12 cellular contexts compared by ENCODE assay signal in genomic region chr11:15276616-15277015, GRCh38.
DNase-seq lines count a peak whose midpoint lies in the region; ATAC-seq, FAIRE-seq and TF ChIP-seq lines count a peak whose summit lies in the region.
"Had no signal": no experiment of that assay in that cellular context is flagged by ENCODE, and none has a peak within 500 bp of the region (broad histone marks: within the 10 kb centered on the region; RNA-seq: fewer than 3 reads in every experiment).

No MANE protein-coding gene starts in this region.

- TF ChIP-seq POLR2A in esophagus muscularis mucosa (IDR thresholded peaks at IDR 0.05; ENCODE audit: low read depth) = no peak

- H3K27ac ChIP-seq in heart right ventricle = no peak overlapping the region
- H3K27ac ChIP-seq in esophagus muscularis mucosa (replicated peaks in 1 of 4) = no peak overlapping the region
- H3K27ac ChIP-seq in CD8-positive, alpha-beta T cell (ENCODE audit: low read depth, low read length) = no peak overlapping the region

- no peak for TF ChIP-seq EP300 in esophagus muscularis mucosa (IDR thresholded peaks at IDR 0.05)

- ATAC-seq in heart right ventricle = no peak
- no peak for ATAC-seq in Right ventricle myocardium superior (ENCODE audit: poor library complexity)
- ATAC-seq in CD8-positive, alpha-beta T cell = no peak

- H3K27me3 ChIP-seq in heart right ventricle (peaks cover 0 to 18% (median 0%) of the 10 kb centered on the region in 7 donors), esophagus muscularis mucosa (peaks cover 0 to 4% (median 0%) of the 10 kb centered on the region in 4 donors)
- no peaks in the 10 kb centered on the region for H3K27me3 ChIP-seq in CD8-positive, alpha-beta T cell (ENCODE audit: insufficient read depth, low read length)

- intact Hi-C loops in heart right ventricle (cut with DNase I) = no loop called here
- intact Hi-C loops in Right ventricle myocardium superior (cut with DNase I) = no loop called here
- intact Hi-C loops in esophagus muscularis mucosa (cut with DNase I) = no loop called here
- intact Hi-C loops in CD8-positive, alpha-beta T cell (cut with DNase I, micrococcal nuclease) = no loop called here

- 26 to 31% methylated on average over 3 of the region's 3 CpGs for WGBS in heart right ventricle, 2 donors
- WGBS in esophagus muscularis mucosa = 24% methylated on average over 3 of the region's 3 CpGs

- POLR2A ChIA-PET in CD8-positive, alpha-beta T cell (lab: Charles Lee) = no interaction called here

- FAIRE-seq in urothelium cell line (lab: Jason Lieb, UNC) = no peak
- FAIRE-seq: endothelial cell of umbilical vein had no signal

- no peak overlapping the region for H3K27ac Mint-ChIP-seq in CD8-positive, alpha-beta T cell

- H3K27me3 Mint-ChIP-seq in CD8-positive, alpha-beta T cell (ENCODE audit: low read depth) = peaks cover 34% of the 10 kb centered on the region

- H3K4me3 ChIP-seq in heart right ventricle (no peak overlapping the region), esophagus muscularis mucosa (no peak overlapping the region)
- no peak overlapping the region for H3K4me3 ChIP-seq in CD8-positive, alpha-beta T cell (ENCODE audit: low read depth, low read length)
- H3K4me3 ChIP-seq: HAP-1 had no signal

- DNase-seq in heart right ventricle = no peak
- no peak for DNase-seq in Right ventricle myocardium superior
- peak; percentile 66 for DNase-seq in NCI-H69 (lab: John Stamatoyannopoulos, UW)
- DNase-seq in esophagus muscularis mucosa (ENCODE audit: extremely low spot score) = no peak
- peak; percentile 31 for DNase-seq in urothelium cell line (ENCODE audit: low spot score)
- DNase-seq in activated effector memory CD4-positive, alpha-beta T cell treated with Interleukin-2 at 50 U/mL for 16 hours = no peak
- no peak for DNase-seq in CD8-positive, alpha-beta T cell
- DNase-seq in T1000 (lab: John Stamatoyannopoulos, UW) = no peak
- DNase-seq: activated CD8-positive, alpha-beta memory T cell treated with anti-CD3 and anti-CD28 coated beads for 24 hours; MV-4-11 had no signal

- no peak overlapping the region for H3K4me3 Mint-ChIP-seq in CD8-positive, alpha-beta T cell

- H3K9me3 ChIP-seq in heart right ventricle = no peaks in the 10 kb centered on the region
- H3K9me3 ChIP-seq in esophagus muscularis mucosa = no peaks in the 10 kb centered on the region
- H3K9me3 ChIP-seq in CD8-positive, alpha-beta T cell (ENCODE audit: low read length) = no peaks in the 10 kb centered on the region
- H3K9me3 ChIP-seq: HAP-1 had no signal

- H3K36me3 ChIP-seq in heart right ventricle = no peaks in the 10 kb centered on the region
- H3K36me3 ChIP-seq in esophagus muscularis mucosa = no peaks in the 10 kb centered on the region
- no peaks in the 10 kb centered on the region for H3K36me3 ChIP-seq in CD8-positive, alpha-beta T cell (ENCODE audit: insufficient read depth, low read length)
- H3K36me3 ChIP-seq: HAP-1 had no signal

- peaks cover 0 to 5% (median 0%) of the 10 kb centered on the region in 9 donors for H3K4me1 ChIP-seq in heart right ventricle
- H3K4me1 ChIP-seq in esophagus muscularis mucosa = no peaks in the 10 kb centered on the region
- H3K4me1 ChIP-seq in CD8-positive, alpha-beta T cell (ENCODE audit: insufficient read depth, low read length) = no peaks in the 10 kb centered on the region
- H3K4me1 ChIP-seq: HAP-1 had no signal

- H3K4me1 Mint-ChIP-seq in CD8-positive, alpha-beta T cell (ENCODE audit: low read depth) = no peaks in the 10 kb centered on the region

- H3K36me3 Mint-ChIP-seq in CD8-positive, alpha-beta T cell = no peaks in the 10 kb centered on the region

- H3K9me3 Mint-ChIP-seq in CD8-positive, alpha-beta T cell = no peaks in the 10 kb centered on the region

- peak in 6 of 9 donors; percentile 26 to 51 (median 38) for TF ChIP-seq CTCF in heart right ventricle (IDR thresholded peaks at IDR 0.05)
- peak in 2 of 3 experiments; percentile 12 for TF ChIP-seq CTCF in esophagus muscularis mucosa (IDR thresholded peaks at IDR 0.05)
- no peak for TF ChIP-seq CTCF in CD8-positive, alpha-beta T cell (IDR thresholded peaks at IDR 0.05)

- CTCF ChIA-PET in CD8-positive, alpha-beta T cell (lab: Charles Lee) = no interaction called here

Comparison
In these comparisons a context has a peak if more than half of its experiments do, and no peak if none do; other contexts are left out.
1. DNase-seq: peak in NCI-H69 (single experiment) and urothelium cell line (single experiment); none in heart right ventricle (0 of 2), Right ventricle myocardium superior (single experiment), esophagus muscularis mucosa (single experiment), activated effector memory CD4-positive, alpha-beta T cell treated with Interleukin-2 at 50 U/mL for 16 hours (single experiment), CD8-positive, alpha-beta T cell (0 of 7) and T1000 (single experiment).